8 cellular contexts compared by ENCODE assay signal in genomic region chrX:52958113-52959010, GRCh38. TPM values are rescaled to one million over a fixed set of nuclear protein-coding genes. Genes with fewer than 3 reads are reported as not detected.
DNase-seq lines count a peak whose midpoint lies in the region; ATAC-seq and TF ChIP-seq lines count a peak whose summit lies in the region.
"Not testable (repeated sequence)": the region's sequence is repeated elsewhere in the genome, so short reads cannot be mapped to it uniquely, and the experiment has no call there.

FAM156A (minus strand) TSS chrX:52958518; CDS start chrX:52948588, 9,930 bp downstream.

- H3K27ac ChIP-seq in upper lobe of right lung = not testable (repeated sequence)

- not testable (repeated sequence) for H3K9me3 ChIP-seq in upper lobe of right lung

- not testable (repeated sequence) for H3K4me3 Mint-ChIP-seq in neural crest cell

- H3K4me1 ChIP-seq in upper lobe of right lung = not testable (repeated sequence)

- H3K9me3 Mint-ChIP-seq in activated naive CD4-positive, alpha-beta T cell treated with anti-CD3 and anti-CD28 coated beads, Interleukin-2, amount 50 U/mL, for 72 hours; neural crest cell: not testable (repeated sequence)

- DNase-seq in NCI-H460 (ENCODE audit: extremely low read depth, low read depth); activated naive CD4-positive, alpha-beta T cell treated with anti-CD3 and anti-CD28 coated beads, Interleukin-2, amount 50 U/mL, for 72 hours (ENCODE audit: low spot score in 2 of 2); Right ventricle myocardium inferior (ENCODE audit: missing footprints); neural crest cell (ENCODE audit: low read depth, low spot score); upper lobe of right lung: not testable (repeated sequence)

- H3K36me3 ChIP-seq in upper lobe of right lung = not testable (repeated sequence)

- not testable (repeated sequence) for H3K27me3 Mint-ChIP-seq in neural crest cell (ENCODE audit: low read depth)

- H3K27ac Mint-ChIP-seq in activated naive CD4-positive, alpha-beta T cell treated with anti-CD3 and anti-CD28 coated beads, Interleukin-2, amount 50 U/mL, for 72 hours; neural crest cell (ENCODE audit: unreplicated experiment): not testable (repeated sequence)

- not testable (repeated sequence) for TF ChIP-seq CTCF in neural crest cell (conservative IDR thresholded peaks at IDR 0.05); upper lobe of right lung (IDR thresholded peaks at IDR 0.05)

- not testable (repeated sequence) for H3K27me3 ChIP-seq in upper lobe of right lung

- intact Hi-C loops in Right ventricle myocardium inferior (cut with DNase I); upper lobe of right lung (cut with DNase I): not testable (repeated sequence)

- H3K4me1 Mint-ChIP-seq in neural crest cell = not testable (repeated sequence)

- not testable (repeated sequence) for H3K4me3 ChIP-seq in upper lobe of right lung

- H3K36me3 Mint-ChIP-seq in activated naive CD4-positive, alpha-beta T cell treated with anti-CD3 and anti-CD28 coated beads, Interleukin-2, amount 50 U/mL, for 72 hours; neural crest cell (ENCODE audit: low read depth): not testable (repeated sequence)

- ATAC-seq in GM18517 (IDR thresholded peaks at IDR 0.05; ENCODE audit: unreplicated experiment) = peak; percentile 79
- peak; percentile 87 for ATAC-seq in GM21515 (IDR thresholded peaks at IDR 0.05; ENCODE audit: unreplicated experiment)
- ATAC-seq in HG02981 (IDR thresholded peaks at IDR 0.05; ENCODE audit: unreplicated experiment) = peak; percentile 79
- ATAC-seq in activated naive CD4-positive, alpha-beta T cell treated with anti-CD3 and anti-CD28 coated beads, Interleukin-2, amount 50 U/mL, for 72 hours = peak; percentile 89
- ATAC-seq in Right ventricle myocardium inferior = peak; percentile 91
- ATAC-seq in upper lobe of right lung = peak; percentile 96

RNA-seq across cellular contexts. Expression of gene FAM156A, which starts in this region (rescaled TPM):
- total RNA-seq in NCI-H460 (2014; rRNA removed; shearing (Covaris generic)) = 27.2 and 40.6 TPM in 2 replicates
- 181 and 197 TPM in 2 replicates for polyA plus RNA-seq in NCI-H460 (2014; cell fraction: nucleus; rRNA removed)
- total RNA-seq in activated naive CD4-positive, alpha-beta T cell treated with anti-CD3 and anti-CD28 coated beads, Interleukin-2, amount 50 U/mL, for 72 hours = 10 to 100 TPM; 28.8 to 47.1 TPM
- total RNA-seq in Right ventricle myocardium inferior (7.3 TPM), neural crest cell (21.7 and 24.6 TPM in 2 replicates), upper lobe of right lung (23.3 TPM)
